25 cellular contexts compared by ENCODE assay signal in the genomic region with DNA sequence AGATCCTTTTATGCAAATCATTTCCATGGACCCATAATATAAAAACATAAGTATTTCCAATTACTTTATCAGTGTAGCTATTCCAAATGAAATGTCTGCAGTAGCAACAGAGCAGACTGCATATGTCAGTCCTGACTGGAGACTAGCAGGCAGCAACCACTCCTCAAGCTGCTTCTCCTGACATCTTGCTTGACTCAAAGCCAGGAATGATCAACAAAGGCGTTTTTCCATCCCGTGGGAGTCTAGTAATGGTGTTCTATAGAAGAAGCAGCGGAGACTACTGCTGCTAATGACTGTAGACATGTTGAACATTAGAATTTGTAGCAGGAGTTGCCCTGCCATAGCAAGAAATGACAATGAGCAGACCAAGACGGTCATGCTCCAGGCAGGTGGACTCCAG.
DNase-seq lines count a peak whose midpoint lies in the region; ATAC-seq, FAIRE-seq and TF ChIP-seq lines count a peak whose summit lies in the region.
"Had no signal": no experiment of that assay in that cellular context is flagged by ENCODE, and none has a peak within 500 bp of the region (broad histone marks: within the 10 kb centered on the region; RNA-seq: fewer than 3 reads in every experiment).

No MANE protein-coding gene starts in this region.

- H4K20me1 ChIP-seq in Karpas-422 (ENCODE audit: insufficient read depth, low read depth, low read length) = no peaks in the 10 kb centered on the region
- H4K20me1 ChIP-seq: BLaER1 treated with 17β-estradiol and CSF1 and Interleukin-3, amounts not matched to agents 10 nM and 100 nM had no signal

- DNase-seq in DMS 273 (lab: John Stamatoyannopoulos, UW; ENCODE audit: unreplicated experiment) (peak; percentile 67), Karpas-422 (no peak), NCI-H69 (lab: John Stamatoyannopoulos, UW) (peak; percentile 36), osteocyte (ENCODE audit: extremely low spot score, unreplicated experiment) (peak; percentile 46), HTR-8/SVneo (ENCODE audit: insufficient read length, low spot score) (no peak), upper lobe of right lung (no peak)
- DNase-seq: 8988T; ACHN; AML-193; BE2C; CD4-positive, alpha-beta T cell; CD8-positive, alpha-beta memory T cell; DMS153; DND-41; GOT3; HFFc6 had no signal

- H3K9me2 ChIP-seq in Karpas-422 (replicated peaks; ENCODE audit: insufficient read depth, low read length) = no peaks in the 10 kb centered on the region

- H2AFZ ChIP-seq in Karpas-422 (ENCODE audit: low read length) = peak overlapping the region; percentile 32; the same call in 1 of the 2 replicates

- no peaks in the 10 kb centered on the region for H3K4me1 ChIP-seq in Karpas-422 (ENCODE audit: low read length)
- H3K4me1 ChIP-seq in upper lobe of right lung = no peaks in the 10 kb centered on the region
- H3K4me1 ChIP-seq: A549; BE2C; BLaER1 treated with 17β-estradiol and CSF1 and Interleukin-3, amounts not matched to agents 10 nM and 100 nM; HAP-1 had no signal

- TF ChIP-seq CTCF in osteocyte (IDR thresholded peaks at IDR 0.05) (no peak), upper lobe of right lung (IDR thresholded peaks at IDR 0.05) (no peak)

- FAIRE-seq in HTR-8/SVneo (lab: Jason Lieb, UNC) = no peak
- FAIRE-seq: A549, D721Med, G401.6, GM12892, H54 had no signal

- H3K36me3 ChIP-seq in Karpas-422 (ENCODE audit: insufficient read depth, low read length) (no peaks in the 10 kb centered on the region), upper lobe of right lung (no peaks in the 10 kb centered on the region)
- H3K36me3 ChIP-seq: BE2C; BLaER1 treated with 17β-estradiol and CSF1 and Interleukin-3, amounts not matched to agents 10 nM and 100 nM; HAP-1 had no signal

- H3K9me3 ChIP-seq in Karpas-422 (ENCODE audit: low read length) = peaks cover 11% of the 10 kb centered on the region
- H3K9me3 ChIP-seq in upper lobe of right lung = peaks cover 8% of the 10 kb centered on the region
- H3K9me3 ChIP-seq: BE2C had no signal

- H3K4me3 ChIP-seq in Karpas-422 (ENCODE audit: low read length) (no peak overlapping the region), upper lobe of right lung (no peak overlapping the region)
- H3K4me3 ChIP-seq: A549; BLaER1 treated with 17β-estradiol and CSF1 and Interleukin-3, amounts not matched to agents 10 nM and 100 nM; HAP-1 had no signal

- no peak overlapping the region for H3K27ac Mint-ChIP-seq in osteocyte (ENCODE audit: unreplicated experiment)
- H3K27ac Mint-ChIP-seq: CD14-positive monocyte; CD4-positive, alpha-beta T cell; CD8-positive, alpha-beta memory T cell; HFFc6 had no signal

- ATAC-seq in GM21786 (IDR thresholded peaks at IDR 0.05; ENCODE audit: unreplicated experiment) = no peak
- ATAC-seq in upper lobe of right lung = no peak
- ATAC-seq: A549 had no signal

- peaks cover 19% of the 10 kb centered on the region for H3K9me3 Mint-ChIP-seq in osteocyte (ENCODE audit: unreplicated experiment)

- H3K79me2 ChIP-seq in Karpas-422 (ENCODE audit: low read length) = no peaks in the 10 kb centered on the region

- H3K4me2 ChIP-seq in Karpas-422 (ENCODE audit: low read depth, low read length, poor library complexity, severe bottlenecking) = no peak overlapping the region
- H3K4me2 ChIP-seq: A549; BLaER1 treated with 17β-estradiol and CSF1 and Interleukin-3, amounts not matched to agents 10 nM and 100 nM had no signal

- H3K27me3 ChIP-seq in Karpas-422 (ENCODE audit: low read length) = no peaks in the 10 kb centered on the region
- no peaks in the 10 kb centered on the region for H3K27me3 ChIP-seq in upper lobe of right lung
- H3K27me3 ChIP-seq: BE2C; BLaER1 treated with 17β-estradiol and CSF1 and Interleukin-3, amounts not matched to agents 10 nM and 100 nM had no signal

- no peaks in the 10 kb centered on the region for H3K4me1 Mint-ChIP-seq in osteocyte (ENCODE audit: unreplicated experiment)
- H3K4me1 Mint-ChIP-seq: CD14-positive monocyte; CD8-positive, alpha-beta memory T cell had no signal

- peaks cover 3% of the 10 kb centered on the region for H3K36me3 Mint-ChIP-seq in osteocyte (ENCODE audit: unreplicated experiment)
- H3K36me3 Mint-ChIP-seq: CD14-positive monocyte had no signal

- no peak overlapping the region for H3K4me3 Mint-ChIP-seq in osteocyte (ENCODE audit: unreplicated experiment)
- H3K4me3 Mint-ChIP-seq: CD14-positive monocyte; CD4-positive, alpha-beta T cell; CD8-positive, alpha-beta memory T cell; HFFc6 had no signal

- H3K9ac ChIP-seq in Karpas-422 (ENCODE audit: low read length) = no peak overlapping the region
- H3K9ac ChIP-seq: BLaER1 treated with 17β-estradiol and CSF1 and Interleukin-3, amounts not matched to agents 10 nM and 100 nM had no signal

- intact Hi-C loops in upper lobe of right lung (cut with DNase I) = no loop called here

- H3K27ac ChIP-seq in Karpas-422 (ENCODE audit: low read length) (no peak overlapping the region), upper lobe of right lung (no peak overlapping the region)
- H3K27ac ChIP-seq: A549; BLaER1 treated with 17β-estradiol and CSF1 and Interleukin-3, amounts not matched to agents 10 nM and 100 nM had no signal

- peaks cover 3% of the 10 kb centered on the region for H3K27me3 Mint-ChIP-seq in osteocyte (ENCODE audit: unreplicated experiment)
- H3K27me3 Mint-ChIP-seq: CD4-positive, alpha-beta T cell had no signal

Comparison
In these comparisons a context has a peak if more than half of its experiments do, and no peak if none do; other contexts are left out.
1. DNase-seq: peak in DMS 273 (single experiment), NCI-H69 (single experiment) and osteocyte (single experiment); none in Karpas-422 (single experiment), HTR-8/SVneo (single experiment) and upper lobe of right lung (single experiment).